Comparison of ENCODE assay signal across 25 cellular contexts in the genomic region with DNA sequence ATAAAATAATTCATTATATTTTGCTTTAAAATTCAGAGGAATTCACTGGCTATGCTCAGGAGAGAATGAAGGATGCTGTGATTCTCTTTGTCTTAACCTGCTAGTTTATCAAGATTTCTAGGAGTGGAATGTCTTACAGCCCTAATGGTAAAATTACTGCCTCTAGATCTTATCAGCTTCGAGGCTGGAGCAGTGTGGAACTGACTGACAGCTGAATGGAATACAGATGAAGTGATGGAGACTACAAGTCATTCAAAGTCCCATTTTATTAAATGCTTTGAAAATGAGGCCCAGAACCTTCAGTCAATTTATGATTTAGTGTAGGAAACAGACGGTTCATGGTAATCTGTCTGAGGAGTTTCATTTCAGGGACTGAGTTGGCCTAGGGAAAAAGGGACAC.
"Had no signal": no experiment of that assay in that cellular context is flagged by ENCODE, and none has a peak within 500 bp of the region (broad histone marks: within the 10 kb centered on the region; RNA-seq: fewer than 3 reads in every experiment).

No MANE protein-coding gene starts in this region.

- H3K27ac ChIP-seq: brain microvascular endothelial cell, cardiac muscle cell, Peyer's patch, RWPE1, SJCRH30 had no signal

- H3K4me3 ChIP-seq: cardiac muscle cell, Peyer's patch, SJCRH30 had no signal

- H3K36me3 ChIP-seq: brain microvascular endothelial cell, cardiac muscle cell, Peyer's patch, SJCRH30 had no signal

- H3K27me3 ChIP-seq: brain microvascular endothelial cell, cardiac muscle cell, Peyer's patch, SJCRH30 had no signal

- H3K4me1 ChIP-seq: Peyer's patch, SJCRH30 had no signal

- H3K27me3 Mint-ChIP-seq: activated CD4-positive, alpha-beta memory T cell treated with anti-CD3 and anti-CD28 coated beads, Interleukin-2, amount 10 ng/mL, durations not matched to agents 7 days and 5 days; activated naive CD4-positive, alpha-beta T cell treated with anti-CD3 and anti-CD28 coated beads, Interleukin-2, amount 10 ng/mL, durations not matched to agents 7 days and 5 days; activated naive CD8-positive, alpha-beta T cell treated with anti-CD3 and anti-CD28 coated beads for 36 hours; T-helper 17 cell had no signal

- ATAC-seq: activated T-cell treated with anti-CD3 and anti-CD28 coated beads, Interleukin-2, amount 50 U/mL, for 72 hours; T-helper 17 cell had no signal

- H3K4me1 Mint-ChIP-seq: activated CD4-positive, alpha-beta memory T cell treated with anti-CD3 and anti-CD28 coated beads, Interleukin-2, amount 10 ng/mL, durations not matched to agents 7 days and 5 days; activated naive CD4-positive, alpha-beta T cell treated with anti-CD3 and anti-CD28 coated beads, Interleukin-2, amount 10 ng/mL, durations not matched to agents 7 days and 5 days had no signal

- DNase-seq: activated CD4-positive, alpha-beta memory T cell treated with anti-CD3 and anti-CD28 coated beads, Interleukin-2, amount 10 ng/mL, durations not matched to agents 7 days and 5 days; activated CD4-positive, alpha-beta T cell treated with anti-CD3 and anti-CD28 coated beads, Interleukin-2, amount 50 U/mL, for 1 hour; activated CD4-positive, CD25-positive, alpha-beta regulatory T cell; activated gamma-delta T cell treated with Interleukin-2 at 50 U/mL for 16 hours; activated naive CD4-positive, alpha-beta T cell treated with anti-CD3 and anti-CD28 coated beads, Interleukin-2, amount 10 ng/mL, durations not matched to agents 7 days and 5 days; activated naive CD8-positive, alpha-beta T cell treated with anti-CD3 and anti-CD28 coated beads for 36 hours; activated T-cell treated with anti-CD3 and anti-CD28 coated beads for 4 hours; activated T-cell treated with anti-CD3 and anti-CD28 coated beads, Interleukin-2, amount 50 U/mL, for 72 hours; brain microvascular endothelial cell; KG1; NCI-H1048; NCI-H146; NCI-H187 treated with DMSO at 0.1 percent for 48 hours; NCI-H2081 treated with DMSO at 0.1 percent for 48 hours; NCI-H2171 treated with DMSO at 0.1 percent for 48 hours; NCI-H226; NCI-H526; Peyer's patch; Right ventricle myocardium superior; SJCRH30; T-helper 17 cell; T-helper 9 cell had no signal

- H3K4me3 Mint-ChIP-seq: activated CD4-positive, alpha-beta memory T cell treated with anti-CD3 and anti-CD28 coated beads, Interleukin-2, amount 10 ng/mL, durations not matched to agents 7 days and 5 days; activated naive CD4-positive, alpha-beta T cell treated with anti-CD3 and anti-CD28 coated beads, Interleukin-2, amount 10 ng/mL, durations not matched to agents 7 days and 5 days; activated naive CD8-positive, alpha-beta T cell treated with anti-CD3 and anti-CD28 coated beads for 36 hours; activated T-cell treated with anti-CD3 and anti-CD28 coated beads, Interleukin-2, amount 50 U/mL, for 72 hours; T-helper 17 cell had no signal

- H3K36me3 Mint-ChIP-seq: activated naive CD4-positive, alpha-beta T cell treated with anti-CD3 and anti-CD28 coated beads, Interleukin-2, amount 10 ng/mL, durations not matched to agents 7 days and 5 days had no signal

- H3K9me3 ChIP-seq: Peyer's patch, SJCRH30 had no signal

- H3K9me3 Mint-ChIP-seq: activated CD4-positive, alpha-beta memory T cell treated with anti-CD3 and anti-CD28 coated beads, Interleukin-2, amount 10 ng/mL, durations not matched to agents 7 days and 5 days; activated naive CD8-positive, alpha-beta T cell treated with anti-CD3 and anti-CD28 coated beads for 36 hours; activated T-cell treated with anti-CD3 and anti-CD28 coated beads, Interleukin-2, amount 50 U/mL, for 72 hours; activated T-helper 2 cell treated with anti-CD3 and anti-CD28 coated beads, Interferon-gamma antibody, Interleukin-2, Interleukin-4, amounts not matched to agents 10 μg/mL and 5 μg/mL and 100 μg/mL, durations not matched to agents 14 hours and 24 hours and 36 hours had no signal

- H3K27ac Mint-ChIP-seq: activated CD4-positive, alpha-beta memory T cell treated with anti-CD3 and anti-CD28 coated beads, Interleukin-2, amount 10 ng/mL, durations not matched to agents 7 days and 5 days; activated naive CD4-positive, alpha-beta T cell treated with anti-CD3 and anti-CD28 coated beads, Interleukin-2, amount 10 ng/mL, durations not matched to agents 7 days and 5 days; activated naive CD8-positive, alpha-beta T cell treated with anti-CD3 and anti-CD28 coated beads for 36 hours; activated T-cell treated with anti-CD3 and anti-CD28 coated beads, Interleukin-2, amount 50 U/mL, for 72 hours; activated T-helper 2 cell treated with anti-CD3 and anti-CD28 coated beads, Interferon-gamma antibody, Interleukin-2, Interleukin-4, amounts not matched to agents 10 μg/mL and 5 μg/mL and 100 μg/mL, durations not matched to agents 14 hours and 24 hours and 36 hours; T-helper 17 cell had no signal
